In the genomic region with DNA sequence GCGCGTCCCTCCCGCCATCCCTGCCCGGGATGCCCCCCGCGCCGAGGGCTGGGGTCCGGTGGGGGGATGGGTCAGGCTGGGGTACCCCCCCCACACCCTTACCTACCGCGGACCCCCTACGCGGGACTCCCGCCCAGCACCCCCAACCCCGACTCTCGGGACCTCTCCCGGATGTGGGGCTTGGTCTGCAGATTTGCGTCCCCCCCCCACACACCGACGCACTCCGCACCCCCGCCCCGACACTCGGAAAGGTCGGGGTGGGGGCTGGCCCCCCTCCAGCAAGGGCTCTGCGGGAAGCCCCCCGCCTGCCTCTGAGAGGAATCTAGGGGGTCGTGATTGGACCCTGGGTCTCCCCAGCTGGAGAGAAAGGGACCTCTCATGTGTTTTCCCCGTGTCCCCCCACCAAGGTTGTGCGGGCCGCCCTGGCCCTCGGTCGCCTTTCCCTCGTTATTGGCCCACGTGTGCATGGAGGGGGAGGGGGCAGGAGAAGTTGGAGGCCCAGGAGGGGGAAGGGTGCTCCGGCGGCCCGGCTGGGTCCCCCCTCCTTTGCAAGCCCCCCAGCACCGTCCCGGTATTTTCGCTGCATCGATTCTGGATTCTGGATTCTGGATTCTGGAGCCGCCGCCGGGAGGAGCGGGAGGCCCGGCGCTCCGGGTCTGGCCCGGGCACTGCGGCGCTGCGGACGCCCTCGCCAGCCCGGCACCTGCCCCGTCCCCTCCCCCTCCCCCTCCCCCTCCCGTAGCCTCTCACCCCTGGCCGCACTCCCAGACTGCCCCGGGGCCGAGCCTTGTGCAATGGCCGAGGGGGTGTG, we compare ENCODE assay signal across 8 cellular contexts. TPM values are rescaled to one million over a fixed set of nuclear protein-coding genes. Genes with fewer than 3 reads are reported as not detected.
DNase-seq lines count a peak whose midpoint lies in the region; ATAC-seq, FAIRE-seq and TF ChIP-seq lines count a peak whose summit lies in the region.

No MANE protein-coding gene starts in this region.

- no peak for DNase-seq in activated T-cell treated with anti-CD3 and anti-CD28 coated beads, Interleukin-2, amount 50 U/mL, for 4 hours
- no peak for DNase-seq in activated T-cell treated with anti-CD3 and anti-CD28 coated beads, Interleukin-2, amount 50 U/mL, for 1 hour
- DNase-seq in PC-9 = no peak
- DNase-seq in coronary artery (ENCODE audit: low spot score) = peak; percentile 77
- peak; percentile 57 for DNase-seq in mesenchymal stem cell
- peak; percentile 62 to 86 for DNase-seq in upper lobe of left lung
- no peak for DNase-seq in HTR-8/SVneo (ENCODE audit: insufficient read length, low spot score)
- no peak for DNase-seq in NK-92 treated with Interleukin-12 subunit alpha and Interleukin-12 subunit beta, amount 100 ng/mL, for 24 hours (lab: John Stamatoyannopoulos, UW)

- H3K4me3 Mint-ChIP-seq in activated T-cell treated with anti-CD3 and anti-CD28 coated beads, Interleukin-2, amount 50 U/mL, for 4 hours = peak overlapping the region; percentile 73

- no peaks in the 10 kb centered on the region for H3K9me3 Mint-ChIP-seq in activated T-cell treated with anti-CD3 and anti-CD28 coated beads, Interleukin-2, amount 50 U/mL, for 4 hours

- peaks cover 39% of the 10 kb centered on the region for H3K4me1 Mint-ChIP-seq in activated T-cell treated with anti-CD3 and anti-CD28 coated beads, Interleukin-2, amount 50 U/mL, for 4 hours (ENCODE audit: low read depth)

- intact Hi-C loops in PC-9 (cut with micrococcal nuclease; ENCODE audit: unreplicated experiment) = no loop called here

- H3K14ac ChIP-seq in mesenchymal stem cell (ENCODE audit: low read length in 2 of 2) = peak overlapping the region in 1 of 2 experiments; percentile 75

- H4K91ac ChIP-seq in mesenchymal stem cell (ENCODE audit: low read length) = peak overlapping the region; percentile 82

- peak overlapping the region; percentile 77 to 92 for H3K4ac ChIP-seq in mesenchymal stem cell (ENCODE audit: low read depth in 1 of 2, low read length in 2 of 2)

- H3K18ac ChIP-seq in mesenchymal stem cell (ENCODE audit: low read depth in 1 of 2, low read length in 2 of 2) = peak overlapping the region; percentile 91 to 92

- peak overlapping the region; percentile 28 to 94 for H2BK12ac ChIP-seq in mesenchymal stem cell (ENCODE audit: low read length in 2 of 2)

- no peaks in the 10 kb centered on the region for H3K36me3 ChIP-seq in PC-9 (ENCODE audit: low read depth)
- H3K36me3 ChIP-seq in mesenchymal stem cell (ENCODE audit: control insufficient read depth in 1 of 2, insufficient read depth in 2 of 2, low read depth in 1 of 2, low read length in 2 of 2) = peaks cover 0 to 2% of the 10 kb centered on the region in 2 experiments
- no peaks in the 10 kb centered on the region for H3K36me3 ChIP-seq in upper lobe of left lung

- peak overlapping the region; percentile 86 for H3K9ac ChIP-seq in mesenchymal stem cell (ENCODE audit: low read length)

- ATAC-seq in activated T-cell treated with anti-CD3 and anti-CD28 coated beads, Interleukin-2, amount 50 U/mL, for 4 hours = peak; percentile 19 to 23
- peak; percentile 23 to 31 for ATAC-seq in upper lobe of left lung (ENCODE audit: low FRiP score in 2 of 2)

- H2BK15ac ChIP-seq in mesenchymal stem cell (ENCODE audit: low read depth, poor library complexity, severe bottlenecking) = peak overlapping the region; percentile 84

- peak overlapping the region; percentile 71 for H3K4me3 ChIP-seq in PC-9
- peak overlapping the region; percentile 98 for H3K4me3 ChIP-seq in coronary artery
- H3K4me3 ChIP-seq in mesenchymal stem cell (ENCODE audit: insufficient read depth in 1 of 2, low read depth in 1 of 2, low read length in 2 of 2) = peak overlapping the region; percentile 71 to 87
- H3K4me3 ChIP-seq in upper lobe of left lung = peak overlapping the region; percentile 78 to 97 (median 88)

- peaks cover 5% of the 10 kb centered on the region for H3K27me3 Mint-ChIP-seq in activated T-cell treated with anti-CD3 and anti-CD28 coated beads, Interleukin-2, amount 50 U/mL, for 4 hours (ENCODE audit: low read depth)

- BruUV-seq in PC-9 (replicated peaks; lab: Mats Ljungman, UMichigan) = no TSS peak

- no peak for FAIRE-seq in HTR-8/SVneo (lab: Jason Lieb, UNC)

- peak overlapping the region; percentile 72 for H4K8ac ChIP-seq in mesenchymal stem cell (ENCODE audit: low read length)

- peaks cover 50% of the 10 kb centered on the region for H3K79me2 ChIP-seq in PC-9 (ENCODE audit: low read depth)

- H3K23ac ChIP-seq in mesenchymal stem cell (ENCODE audit: low read length in 2 of 2) = peak overlapping the region; percentile 29 to 78

- H2AK5ac ChIP-seq in mesenchymal stem cell (ENCODE audit: low read length, severe bottlenecking) = no peak overlapping the region

- TF ChIP-seq POLR2A in upper lobe of left lung (IDR thresholded peaks at IDR 0.05) = peak in 2 of 4 donors; percentile 25 to 51

- 0 out of 2 replicates have a peak, but pooled peaks cover 4% of the 10 kb centered on the region for H3K4me1 ChIP-seq in PC-9 (replicated peaks; ENCODE audit: insufficient read depth)
- peaks cover 40% of the 10 kb centered on the region for H3K4me1 ChIP-seq in mesenchymal stem cell (ENCODE audit: control insufficient read depth, insufficient read depth, low read depth, low read length)
- H3K4me1 ChIP-seq in upper lobe of left lung = peaks cover 30 to 55% (median 50%) of the 10 kb centered on the region in 4 donors

- CTCF ChIA-PET in PC-9 (lab: Charles Lee) = no interaction called here

- H3K4me2 ChIP-seq in PC-9 (peak overlapping the region; percentile 88), mesenchymal stem cell (ENCODE audit: low read length, poor library complexity, severe bottlenecking) (peak overlapping the region; percentile 96)

- no peak for TF ChIP-seq CTCF in PC-9 (conservative IDR thresholded peaks at IDR 0.05)
- TF ChIP-seq CTCF in coronary artery (IDR thresholded peaks at IDR 0.05) = no peak
- TF ChIP-seq CTCF in upper lobe of left lung (IDR thresholded peaks at IDR 0.05) = no peak

- no peaks in the 10 kb centered on the region for H3K36me3 Mint-ChIP-seq in activated T-cell treated with anti-CD3 and anti-CD28 coated beads, Interleukin-2, amount 50 U/mL, for 4 hours (ENCODE audit: insufficient read depth)

- peaks cover 8% of the 10 kb centered on the region for H3K79me1 ChIP-seq in mesenchymal stem cell (replicated peaks; ENCODE audit: low read length, poor library complexity, severe bottlenecking)

- H2AFZ ChIP-seq in PC-9 (0 out of 2 replicates have a peak overlapping the region, but pooled peaks have one; percentile 43), mesenchymal stem cell (ENCODE audit: low read depth, low read length) (no peak overlapping the region)

- POLR2A ChIA-PET in PC-9 (lab: Charles Lee; ENCODE audit: unreplicated experiment) = no interaction called here

- no peaks in the 10 kb centered on the region; the same call in 1 of the 2 replicates for H3F3A ChIP-seq in PC-9 (ENCODE audit: insufficient read depth, low read depth)

- H4K20me1 ChIP-seq in PC-9 (ENCODE audit: insufficient read depth) = peaks cover 16% of the 10 kb centered on the region

- TF ChIP-seq EP300 in upper lobe of left lung (IDR thresholded peaks at IDR 0.05) = no peak

- WGBS in mesenchymal stem cell = 1% methylated on average over 38 of the region's 61 CpGs
- WGBS in upper lobe of left lung, 2 donors = 1% methylated on average over 28 of the region's 61 CpGs; no CpG with 5 or more reads in 1 of the 2 donors

- peak overlapping the region; percentile 87 for H2BK5ac ChIP-seq in mesenchymal stem cell (ENCODE audit: low read depth, low read length, poor library complexity, severe bottlenecking)

- no peaks in the 10 kb centered on the region for H3K27me3 ChIP-seq in PC-9 (ENCODE audit: insufficient read depth, low read depth)
- no peaks in the 10 kb centered on the region for H3K27me3 ChIP-seq in mesenchymal stem cell (ENCODE audit: control insufficient read depth in 1 of 2, insufficient read depth in 1 of 2, low read length in 2 of 2)
- H3K27me3 ChIP-seq in upper lobe of left lung = no peaks in the 10 kb centered on the region

- H3K9me2 ChIP-seq in PC-9 (ENCODE audit: insufficient read depth) = no peaks in the 10 kb centered on the region

- H2BK120ac ChIP-seq in mesenchymal stem cell (ENCODE audit: low read depth, low read length) = peak overlapping the region; percentile 96

- no peaks in the 10 kb centered on the region for H3K9me3 ChIP-seq in PC-9 (ENCODE audit: insufficient read depth, low read depth)
- H3K9me3 ChIP-seq in mesenchymal stem cell (ENCODE audit: control insufficient read depth, low read length) = no peaks in the 10 kb centered on the region
- H3K9me3 ChIP-seq in upper lobe of left lung = no peaks in the 10 kb centered on the region

- no peak overlapping the region for H3K27ac ChIP-seq in PC-9
- H3K27ac ChIP-seq in coronary artery = peak overlapping the region; percentile 99 to 100
- no peak overlapping the region for H3K27ac ChIP-seq in mesenchymal stem cell (ENCODE audit: low read length, poor library complexity, severe bottlenecking)
- peak overlapping the region; percentile 95 to 100 (median 98) for H3K27ac ChIP-seq in upper lobe of left lung

RNA-seq across cellular contexts. Expression of a gene that starts 0.6 kb away (rescaled TPM):
- total RNA-seq in activated T-cell treated with anti-CD3 and anti-CD28 coated beads, Interleukin-2, amount 50 U/mL, for 4 hours = 10 to 100 TPM; 26.0 to 33.6 (median 30.3) TPM
- total RNA-seq in PC-9 (2021) (71.1 and 75.6 TPM in 2 replicates), upper lobe of left lung (100 to 1,000 TPM in 5 of 6 donors, 10 to 100 TPM in 1; 96.1 to 175 (median 154) TPM)
- polyA plus RNA-seq in mesenchymal stem cell (2013, experiment 1 of 2) = 101 TPM
- polyA plus RNA-seq in mesenchymal stem cell (2013, experiment 2 of 2) = 98.4 TPM

Comparison
In these comparisons a context has a peak if more than half of its experiments do, and no peak if none do; other contexts are left out.
1. DNase-seq: peak in coronary artery (single experiment), mesenchymal stem cell (single experiment) and upper lobe of left lung (2 of 2); none in activated T-cell treated with anti-CD3 and anti-CD28 coated beads, Interleukin-2, amount 50 U/mL, for 4 hours (single experiment), activated T-cell treated with anti-CD3 and anti-CD28 coated beads, Interleukin-2, amount 50 U/mL, for 1 hour (single experiment), PC-9 (0 of 2), HTR-8/SVneo (single experiment) and NK-92 treated with Interleukin-12 subunit alpha and Interleukin-12 subunit beta, amount 100 ng/mL, for 24 hours (single experiment).
2. H3K27ac ChIP-seq: peak in coronary artery (2 of 2) and upper lobe of left lung (4 of 4); none in PC-9 (single experiment) and mesenchymal stem cell (single experiment).
3. Peak in every context shown above with its lines, with median percentiles within 50 percentile points of each other: H3K4me3 ChIP-seq.